8 cellular contexts compared by ENCODE assay signal in genomic region chr15:48178612-48178931, GRCh38. TPM values are rescaled to one million over a fixed set of nuclear protein-coding genes. Genes with fewer than 3 reads are reported as not detected.
DNase-seq lines count a peak whose midpoint lies in the region; ATAC-seq, FAIRE-seq and TF ChIP-seq lines count a peak whose summit lies in the region.

No MANE protein-coding gene starts in this region.

- CTCF ChIA-PET in AG04449 (lab: Yijun Ruan, JAX): interaction anchor here (0.8 kb wide), 1 partner anchor 107 kb away, joined by 3 read pairs; no protein-coding TSS in a partner anchor

- POLR2A ChIA-PET in AG04449 (lab: Yijun Ruan, JAX): no interaction called here

- no peak for FAIRE-seq in small intestine (lab: Jason Lieb, UNC)

- H3K27me3 Mint-ChIP-seq in HFFc6 (ENCODE audit: insufficient read depth) (peaks cover 11% of the 10 kb centered on the region; the same call in 1 of the 2 replicates), natural killer cell (ENCODE audit: low read depth in 2 of 2) (peaks cover 8 to 17% of the 10 kb centered on the region in 2 donors)

- H3K4me1 ChIP-seq in small intestine (ENCODE audit: control insufficient read depth in 2 of 2, insufficient read depth in 1 of 2, low read depth in 1 of 2, low read length in 1 of 2): no peaks in the 10 kb centered on the region

- 79 to 95% (median 84%) methylated on average over 1 of the region's 1 CpG for WGBS in small intestine, 3 donors

- no peaks in the 10 kb centered on the region for H3K36me3 ChIP-seq in small intestine (ENCODE audit: control insufficient read depth in 2 of 2, insufficient read depth in 2 of 2, low read length in 2 of 2)

- H3K36me3 Mint-ChIP-seq in HFFc6 (ENCODE audit: low read depth): no peaks in the 10 kb centered on the region
- no peaks in the 10 kb centered on the region for H3K36me3 Mint-ChIP-seq in natural killer cell

- no peak overlapping the region for H3K27ac Mint-ChIP-seq in HFFc6
- no peak overlapping the region for H3K27ac Mint-ChIP-seq in natural killer cell

- DNase-seq in AG04449 (ENCODE audit: low read depth, low spot score) (no peak), HFFc6 (no peak), choroid plexus epithelial cell (ENCODE audit: low read depth) (no peak), natural killer cell (no peak), mucosa of gallbladder (ENCODE audit: low spot score) (no peak), small intestine (no peak)

- TF ChIP-seq CTCF in AG04449 (IDR thresholded peaks at IDR 0.05; ENCODE audit: insufficient read depth, low read length, missing control alignments) (no peak), HFFc6 (IDR thresholded peaks at IDR 0.05) (no peak), choroid plexus epithelial cell (conservative IDR thresholded peaks at IDR 0.05; ENCODE audit: low read depth, low read length) (no peak), natural killer cell (IDR thresholded peaks at IDR 0.05) (no peak)

- ATAC-seq in natural killer cell (no peak), HG02763 (IDR thresholded peaks at IDR 0.05; ENCODE audit: unreplicated experiment) (no peak), HG02852 (IDR thresholded peaks at IDR 0.05; ENCODE audit: unreplicated experiment) (no peak)

- H3K9me3 Mint-ChIP-seq in HFFc6 (no peaks in the 10 kb centered on the region), natural killer cell (no peaks in the 10 kb centered on the region)

- no peaks in the 10 kb centered on the region for H3K9me3 ChIP-seq in small intestine (ENCODE audit: control insufficient read depth, low read depth)

- H3K4me3 ChIP-seq in AG04449 (ENCODE audit: low read depth, low read length) (peak overlapping the region; percentile 61), choroid plexus epithelial cell (ENCODE audit: low read depth, low read length) (peak overlapping the region; percentile 66), small intestine (ENCODE audit: low read depth in 1 of 2, low read length in 2 of 2) (peak overlapping the region in 1 of 2 donors; percentile 61)

- peaks cover 17% of the 10 kb centered on the region for H3K4me1 Mint-ChIP-seq in HFFc6 (ENCODE audit: low read depth)
- peaks cover 10 to 11% of the 10 kb centered on the region in 2 donors for H3K4me1 Mint-ChIP-seq in natural killer cell

- no peak overlapping the region for H3K27ac ChIP-seq in small intestine (ENCODE audit: low read depth in 1 of 2, low read length in 1 of 2)

- H3K4me3 Mint-ChIP-seq in HFFc6 (peak overlapping the region; percentile 41; the same call in 1 of the 2 replicates), natural killer cell (peak overlapping the region; percentile 60)

- intact Hi-C loops in natural killer cell (cut with micrococcal nuclease): no loop called here

- peaks cover 0 to 2% of the 10 kb centered on the region in 2 donors for H3K27me3 ChIP-seq in small intestine (ENCODE audit: control insufficient read depth in 2 of 2, insufficient read depth in 2 of 2, low read length in 2 of 2)

RNA-seq across cellular contexts. Expression of gene MYEF2, which starts 0.5 kb away (rescaled TPM):
- total RNA-seq in HFFc6 (2021; fragmentation: NEBNext Ultra II Directional; extraction: Animal tissue kit (Norgen Biotek cat#: 25700)): 10 to 100 TPM in 5 of 6 experiments, 1 to 10 TPM in 1; 7.0 to 12.9 (median 11.5) TPM
- 10 to 100 TPM in 2 of 3 donors, 1 to 10 TPM in 1; 9.0 to 12.5 (median 10.7) TPM for total RNA-seq in natural killer cell
- total RNA-seq in mucosa of gallbladder: 41.1 TPM
- polyA plus RNA-seq in small intestine: 1 to 10 TPM; 1.1 to 6.9 (median 2.2) TPM

RNA-seq across cellular contexts. Expression of gene CTXN2, which starts 12.9 kb away (rescaled TPM):
- not detected for total RNA-seq in HFFc6 (2021; fragmentation: NEBNext Ultra II Directional; extraction: Animal tissue kit (Norgen Biotek cat#: 25700))
- total RNA-seq in natural killer cell (not detected), mucosa of gallbladder (0.06 TPM)
- polyA plus RNA-seq in small intestine: under 1 TPM in 1 of 3 donors, not detected in 2; 0.46 TPM

RNA-seq across cellular contexts. Expression of gene SLC12A1, which starts 27.5 kb away (rescaled TPM):
- total RNA-seq in HFFc6 (2021; fragmentation: NEBNext Ultra II Directional; extraction: Animal tissue kit (Norgen Biotek cat#: 25700)): not detected
- total RNA-seq in natural killer cell (not detected), mucosa of gallbladder (not detected)
- under 1 TPM in 1 of 3 donors, not detected in 2; 0.06 TPM for polyA plus RNA-seq in small intestine

RNA-seq across cellular contexts. Expression of gene SLC24A5, which starts 57.8 kb away (rescaled TPM):
- total RNA-seq in HFFc6 (2021; fragmentation: NEBNext Ultra II Directional; extraction: Animal tissue kit (Norgen Biotek cat#: 25700)): not detected
- total RNA-seq in natural killer cell (not detected), mucosa of gallbladder (not detected)
- polyA plus RNA-seq in small intestine: under 1 TPM in 1 of 3 donors, not detected in 2; 0.03 TPM
